11 cellular contexts compared by ENCODE assay signal in the genomic region with DNA sequence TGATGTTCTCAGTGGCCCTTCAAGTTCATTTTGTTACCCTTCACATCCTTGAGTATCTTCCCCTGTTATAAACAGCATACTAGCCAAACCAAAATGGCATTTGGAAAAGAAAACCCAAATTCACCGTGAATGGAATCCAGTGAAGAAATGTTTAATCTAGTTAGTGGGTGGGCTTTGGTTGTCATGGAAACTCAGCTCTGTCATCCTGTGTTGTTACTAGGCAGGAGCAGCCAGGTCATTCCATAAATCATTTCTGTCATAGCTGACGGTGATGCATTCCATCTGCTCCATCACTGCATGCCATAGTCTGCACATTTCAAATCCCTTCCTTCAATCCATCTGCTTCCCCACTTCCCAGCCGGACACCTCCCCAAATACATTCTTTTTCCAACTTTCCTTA.
DNase-seq lines count a peak whose midpoint lies in the region; ATAC-seq and TF ChIP-seq lines count a peak whose summit lies in the region.
"Had no signal": no experiment of that assay in that cellular context is flagged by ENCODE, and none has a peak within 500 bp of the region (broad histone marks: within the 10 kb centered on the region; RNA-seq: fewer than 3 reads in every experiment).

No MANE protein-coding gene starts in this region.

- H3K9me3 Mint-ChIP-seq in glutamatergic neuron (ENCODE audit: unreplicated experiment), result peaks cover 5% of the 10 kb centered on the region
- no peaks in the 10 kb centered on the region for H3K9me3 Mint-ChIP-seq in activated T-cell treated with anti-CD3 and anti-CD28 coated beads, Interleukin-2, amount 50 U/mL, for 4 hours

- H3K27ac ChIP-seq in ACC112 (ENCODE audit: low read depth, low read length), result peak overlapping the region; percentile 16; the same call in 1 of the 2 replicates
- H3K27ac ChIP-seq in SJCRH30, result peak overlapping the region; percentile 35; the same call in 1 of the 2 replicates
- H3K27ac ChIP-seq: BLaER1 treated with 17β-estradiol and CSF1 and Interleukin-3, amounts not matched to agents 10 nM and 100 nM had no signal

- TF ChIP-seq CTCF in glutamatergic neuron (IDR thresholded peaks at IDR 0.05; ENCODE audit: partially characterized antibody, unreplicated experiment) (no peak), lower leg skin (IDR thresholded peaks at IDR 0.05) (no peak)

- H3K4me1 Mint-ChIP-seq in glutamatergic neuron (ENCODE audit: low read depth, unreplicated experiment), result peaks cover 41% of the 10 kb centered on the region
- H3K4me1 Mint-ChIP-seq in activated T-cell treated with anti-CD3 and anti-CD28 coated beads, Interleukin-2, amount 50 U/mL, for 4 hours (ENCODE audit: low read depth), result no peaks in the 10 kb centered on the region

- H3K36me3 ChIP-seq in ACC112 (ENCODE audit: insufficient read depth, low read length) (peaks cover 30% of the 10 kb centered on the region), SJCRH30 (peaks cover 75% of the 10 kb centered on the region)

- no peak for TF ChIP-seq POLR2A in lower leg skin (IDR thresholded peaks at IDR 0.05)

- WGBS in lower leg skin, 2 donors, result 71 to 77% methylated on average over 3 of the region's 3 CpGs

- no peaks in the 10 kb centered on the region for H3K79me2 ChIP-seq in ACC112 (ENCODE audit: control insufficient read depth, insufficient read depth, low read length, unreplicated experiment)

- ATAC-seq in GM19467 (IDR thresholded peaks at IDR 0.05; ENCODE audit: unreplicated experiment), result no peak
- ATAC-seq in activated T-cell treated with anti-CD3 and anti-CD28 coated beads, Interleukin-2, amount 50 U/mL, for 4 hours, result no peak
- no peak for ATAC-seq in GM18873 (IDR thresholded peaks at IDR 0.05; ENCODE audit: low FRiP score, unreplicated experiment)
- ATAC-seq: T-helper 17 cell had no signal

- peak overlapping the region; percentile 75 for H3K27ac Mint-ChIP-seq in glutamatergic neuron (ENCODE audit: unreplicated experiment)
- H3K27ac Mint-ChIP-seq: T-helper 17 cell had no signal

- no peaks in the 10 kb centered on the region for H3K27me3 ChIP-seq in ACC112 (ENCODE audit: insufficient read depth, low read length)
- no peaks in the 10 kb centered on the region for H3K27me3 ChIP-seq in SJCRH30
- H3K27me3 ChIP-seq: BLaER1 treated with 17β-estradiol and CSF1 and Interleukin-3, amounts not matched to agents 10 nM and 100 nM had no signal

- peaks cover 2% of the 10 kb centered on the region for H3K27me3 Mint-ChIP-seq in glutamatergic neuron (ENCODE audit: unreplicated experiment)
- H3K27me3 Mint-ChIP-seq in activated T-cell treated with anti-CD3 and anti-CD28 coated beads, Interleukin-2, amount 50 U/mL, for 4 hours (ENCODE audit: low read depth), result no peaks in the 10 kb centered on the region
- H3K27me3 Mint-ChIP-seq: T-helper 17 cell had no signal

- no peaks in the 10 kb centered on the region for H3K9me3 ChIP-seq in SJCRH30 (replicated peaks)
- H3K9me3 ChIP-seq: BLaER1 treated with 17β-estradiol and CSF1 and Interleukin-3, amounts not matched to agents 10 nM and 100 nM had no signal

- H3K4me3 Mint-ChIP-seq in glutamatergic neuron (ENCODE audit: unreplicated experiment), result peak overlapping the region; percentile 8
- no peak overlapping the region for H3K4me3 Mint-ChIP-seq in activated T-cell treated with anti-CD3 and anti-CD28 coated beads, Interleukin-2, amount 50 U/mL, for 4 hours
- H3K4me3 Mint-ChIP-seq: T-helper 17 cell had no signal

- peaks cover 4% of the 10 kb centered on the region for H3K36me3 Mint-ChIP-seq in glutamatergic neuron (ENCODE audit: unreplicated experiment)
- H3K36me3 Mint-ChIP-seq in activated T-cell treated with anti-CD3 and anti-CD28 coated beads, Interleukin-2, amount 50 U/mL, for 4 hours (ENCODE audit: insufficient read depth), result peaks cover 45% of the 10 kb centered on the region

- H2AFZ ChIP-seq in ACC112 (ENCODE audit: low read length, unreplicated experiment), result no peak overlapping the region

- H3K4me1 ChIP-seq in ACC112 (ENCODE audit: control insufficient read depth, insufficient read depth, low read length, unreplicated experiment) (no peaks in the 10 kb centered on the region), SJCRH30 (peaks cover 33% of the 10 kb centered on the region)
- H3K4me1 ChIP-seq: BLaER1 treated with 17β-estradiol and CSF1 and Interleukin-3, amounts not matched to agents 10 nM and 100 nM had no signal

- H3K4me3 ChIP-seq in ACC112 (ENCODE audit: low read depth, low read length) (no peak overlapping the region), SJCRH30 (no peak overlapping the region), lower leg skin (ENCODE audit: low read depth, poor library complexity, severe bottlenecking) (no peak overlapping the region)
- H3K4me3 ChIP-seq: BLaER1 treated with 17β-estradiol and CSF1 and Interleukin-3, amounts not matched to agents 10 nM and 100 nM had no signal

- DNase-seq in HT-29 (ENCODE audit: low spot score), result peak; percentile 42
- peak; percentile 74 to 75 for DNase-seq in SJCRH30
- no peak for DNase-seq in glutamatergic neuron
- DNase-seq in activated T-cell treated with anti-CD3 and anti-CD28 coated beads, Interleukin-2, amount 50 U/mL, for 4 hours, result no peak
- DNase-seq in lower leg skin (ENCODE audit: low spot score in 2 of 2), result no peak
- DNase-seq: activated T-cell treated with anti-CD3 and anti-CD28 coated beads, Interleukin-2, amount 50 U/mL, for 48 hours; T-helper 17 cell had no signal

- intact Hi-C loops in lower leg skin (cut with DNase I; ENCODE audit: low total_unique reads), result no loop called here

Comparison
In these comparisons a context has a peak if more than half of its experiments do, and no peak if none do; other contexts are left out.
1. DNase-seq: peak in HT-29 (single experiment) and SJCRH30 (2 of 2); none in glutamatergic neuron (single experiment), activated T-cell treated with anti-CD3 and anti-CD28 coated beads, Interleukin-2, amount 50 U/mL, for 4 hours (single experiment) and lower leg skin (0 of 2).